20 cellular contexts compared by ENCODE assay signal in genomic region chr3:108215876-108216275, GRCh38. TPM values are rescaled to one million over a fixed set of nuclear protein-coding genes. Genes with fewer than 3 reads are reported as not detected.
DNase-seq lines count a peak whose midpoint lies in the region; ATAC-seq, FAIRE-seq and TF ChIP-seq lines count a peak whose summit lies in the region.
"Had no signal": no experiment of that assay in that cellular context is flagged by ENCODE, and none has a peak within 500 bp of the region (broad histone marks: within the 10 kb centered on the region; RNA-seq: fewer than 3 reads in every experiment).

No MANE protein-coding gene starts in this region.

- H3K4me1 Mint-ChIP-seq in activated CD4-positive, alpha-beta T cell treated with anti-CD3 and anti-CD28 coated beads, Interleukin-2, amount 10 ng/mL, durations not matched to agents 24 days and 14 days = peaks cover 23% of the 10 kb centered on the region
- H3K4me1 Mint-ChIP-seq in HFFc6 (ENCODE audit: low read depth) (peaks cover 65% of the 10 kb centered on the region), astrocyte (ENCODE audit: low read depth, unreplicated experiment) (peaks cover 7% of the 10 kb centered on the region)
- H3K4me1 Mint-ChIP-seq in naive thymus-derived CD4-positive, alpha-beta T cell = peaks cover 6 to 46% (median 37%) of the 10 kb centered on the region in 7 donors

- peaks cover 4% of the 10 kb centered on the region for H3K9me3 Mint-ChIP-seq in activated CD4-positive, alpha-beta T cell treated with anti-CD3 and anti-CD28 coated beads, Interleukin-2, amount 10 ng/mL, durations not matched to agents 24 days and 14 days
- H3K9me3 Mint-ChIP-seq in HFFc6 = no peaks in the 10 kb centered on the region
- no peaks in the 10 kb centered on the region for H3K9me3 Mint-ChIP-seq in astrocyte (ENCODE audit: unreplicated experiment)
- peaks cover 0 to 5% (median 0%) of the 10 kb centered on the region in 11 donors for H3K9me3 Mint-ChIP-seq in naive thymus-derived CD4-positive, alpha-beta T cell
- H3K9me3 Mint-ChIP-seq: activated T-cell treated with anti-CD3 and anti-CD28 coated beads, Interleukin-2, amount 50 U/mL, for 4 hours had no signal

- no peak overlapping the region for H3K4me2 ChIP-seq in astrocyte (ENCODE audit: low read length)
- H3K4me2 ChIP-seq: A549 had no signal

- H3K27ac Mint-ChIP-seq in activated CD4-positive, alpha-beta T cell treated with anti-CD3 and anti-CD28 coated beads, Interleukin-2, amount 10 ng/mL, durations not matched to agents 24 days and 14 days = no peak overlapping the region
- H3K27ac Mint-ChIP-seq in HFFc6 = peak overlapping the region; percentile 20
- H3K27ac Mint-ChIP-seq in astrocyte (ENCODE audit: unreplicated experiment) = no peak overlapping the region
- H3K27ac Mint-ChIP-seq in naive thymus-derived CD4-positive, alpha-beta T cell = peak overlapping the region in 6 of 9 donors; percentile 0 to 75 (median 12)

- peak overlapping the region; percentile 32 for H3K4me3 Mint-ChIP-seq in activated CD4-positive, alpha-beta T cell treated with anti-CD3 and anti-CD28 coated beads, Interleukin-2, amount 10 ng/mL, durations not matched to agents 24 days and 14 days
- H3K4me3 Mint-ChIP-seq in HFFc6 (peak overlapping the region; percentile 71), astrocyte (ENCODE audit: unreplicated experiment) (no peak overlapping the region)
- peak overlapping the region in 7 of 10 donors; percentile 21 to 61 (median 48) for H3K4me3 Mint-ChIP-seq in naive thymus-derived CD4-positive, alpha-beta T cell
- H3K4me3 Mint-ChIP-seq: activated T-cell treated with anti-CD3 and anti-CD28 coated beads, Interleukin-2, amount 50 U/mL, for 4 hours had no signal

- H3K27ac ChIP-seq in astrocyte (ENCODE audit: low read depth, low read length) = no peak overlapping the region
- no peak overlapping the region for H3K27ac ChIP-seq in naive thymus-derived CD4-positive, alpha-beta T cell (ENCODE audit: low read depth, low read length)
- H3K27ac ChIP-seq: A549, adrenal gland, Peyer's patch, right atrium auricular region had no signal

- no peak for DNase-seq in activated CD4-positive, alpha-beta T cell treated with anti-CD3 and anti-CD28 coated beads, Interleukin-2, amount 10 ng/mL, durations not matched to agents 24 days and 14 days
- no peak for DNase-seq in activated CD4-positive, alpha-beta T cell treated with anti-CD3 and anti-CD28 coated beads, Interleukin-2, amount 50 U/mL, for 1 hour
- DNase-seq in HFFc6 (no peak), astrocyte (ENCODE audit: low read depth) (no peak), HEK293T (ENCODE audit: extremely low spot score) (no peak), SIG-M5 (lab: John Stamatoyannopoulos, UW) (no peak)
- DNase-seq in naive thymus-derived CD4-positive, alpha-beta T cell = no peak
- DNase-seq: activated T-cell treated with anti-CD3 and anti-CD28 coated beads, Interleukin-2, amount 50 U/mL, for 4 hours; adrenal gland; DMS79; effector memory CD4-positive, alpha-beta T cell; foreskin fibroblast; Peyer's patch; stimulated activated naive CD8-positive, alpha-beta T cell treated with anti-CD3 and anti-CD28 coated beads, Interleukin-15, Interleukin-2, amounts not matched to agents 100 U/mL and 50 U/mL, for 24 hours; trophoblast cell had no signal

- H2AFZ ChIP-seq in astrocyte (ENCODE audit: low read depth, low read length) = no peak overlapping the region

- POLR2A ChIA-PET in naive thymus-derived CD4-positive, alpha-beta T cell (lab: Charles Lee) = no interaction called here
- POLR2A ChIA-PET in HEK293T (lab: Yijun Ruan, JAX) = no interaction called here

- peak; percentile 29 for FAIRE-seq in astrocyte (lab: Jason Lieb, UNC)
- FAIRE-seq: A549, TTC549 had no signal

- intact Hi-C loops in activated CD4-positive, alpha-beta T cell treated with anti-CD3 and anti-CD28 coated beads, Interleukin-2, amount 10 ng/mL, durations not matched to agents 24 days and 14 days (cut with micrococcal nuclease) = no loop called here
- intact Hi-C loops in naive thymus-derived CD4-positive, alpha-beta T cell (cut with micrococcal nuclease) = no loop called here

- H3K36me3 Mint-ChIP-seq in activated CD4-positive, alpha-beta T cell treated with anti-CD3 and anti-CD28 coated beads, Interleukin-2, amount 10 ng/mL, durations not matched to agents 24 days and 14 days (ENCODE audit: low read depth) = peaks cover 36% of the 10 kb centered on the region
- peaks cover 34% of the 10 kb centered on the region for H3K36me3 Mint-ChIP-seq in HFFc6 (ENCODE audit: low read depth)
- peaks cover 2% of the 10 kb centered on the region for H3K36me3 Mint-ChIP-seq in astrocyte (ENCODE audit: low read depth, unreplicated experiment)
- peaks cover 6 to 50% (median 32%) of the 10 kb centered on the region in 5 donors for H3K36me3 Mint-ChIP-seq in naive thymus-derived CD4-positive, alpha-beta T cell

- H4K20me1 ChIP-seq in astrocyte (ENCODE audit: insufficient read depth, low read length) = no peaks in the 10 kb centered on the region

- TF ChIP-seq CTCF in HFFc6 (IDR thresholded peaks at IDR 0.05) (no peak), astrocyte (IDR thresholded peaks at IDR 0.05; ENCODE audit: insufficient read depth, low read depth, low read length) (no peak)

- peaks cover 4% of the 10 kb centered on the region for H3K4me1 ChIP-seq in astrocyte (ENCODE audit: insufficient read depth, low read length)
- peaks cover 0 to 12% of the 10 kb centered on the region in 2 donors for H3K4me1 ChIP-seq in naive thymus-derived CD4-positive, alpha-beta T cell (ENCODE audit: control insufficient read depth in 2 of 2, insufficient read depth in 2 of 2, low read length in 2 of 2)

- H3K79me2 ChIP-seq in astrocyte (ENCODE audit: insufficient read depth, low read length) = peaks cover 17% of the 10 kb centered on the region

- no peak for ATAC-seq in naive thymus-derived CD4-positive, alpha-beta T cell
- ATAC-seq in GM21786 (IDR thresholded peaks at IDR 0.05; ENCODE audit: unreplicated experiment) = no peak
- ATAC-seq: A549; activated T-cell treated with anti-CD3 and anti-CD28 coated beads, Interleukin-2, amount 50 U/mL, for 4 hours; SK-N-SH treated with all-trans-retinoic acid at 6 μM for 48 hours; stimulated activated naive CD8-positive, alpha-beta T cell treated with anti-CD3 and anti-CD28 coated beads, Interleukin-15, Interleukin-2, amounts not matched to agents 100 U/mL and 50 U/mL, for 24 hours had no signal

- H3K36me3 ChIP-seq in astrocyte (ENCODE audit: insufficient read depth, low read length) = no peaks in the 10 kb centered on the region
- no peaks in the 10 kb centered on the region for H3K36me3 ChIP-seq in naive thymus-derived CD4-positive, alpha-beta T cell (ENCODE audit: control insufficient read depth in 2 of 3, insufficient read depth in 3 of 3, low read length in 3 of 3)
- H3K36me3 ChIP-seq: right atrium auricular region had no signal

- CTCF ChIA-PET in naive thymus-derived CD4-positive, alpha-beta T cell (lab: Charles Lee) = no interaction called here
- CTCF ChIA-PET in HEK293T (lab: Yijun Ruan, JAX) = no interaction called here

- H3K27me3 Mint-ChIP-seq in activated CD4-positive, alpha-beta T cell treated with anti-CD3 and anti-CD28 coated beads, Interleukin-2, amount 10 ng/mL, durations not matched to agents 24 days and 14 days = no peaks in the 10 kb centered on the region
- no peaks in the 10 kb centered on the region; the same call in 1 of the 2 replicates for H3K27me3 Mint-ChIP-seq in HFFc6 (ENCODE audit: insufficient read depth)
- no peaks in the 10 kb centered on the region for H3K27me3 Mint-ChIP-seq in astrocyte (ENCODE audit: low read depth, unreplicated experiment)
- H3K27me3 Mint-ChIP-seq in naive thymus-derived CD4-positive, alpha-beta T cell = no peaks in the 10 kb centered on the region

- H3K4me3 ChIP-seq in astrocyte (ENCODE audit: insufficient read depth, low read depth, low read length) = no peak overlapping the region
- no peak overlapping the region for H3K4me3 ChIP-seq in naive thymus-derived CD4-positive, alpha-beta T cell (ENCODE audit: low read length)
- H3K4me3 ChIP-seq: A549, adrenal gland, Peyer's patch, right atrium auricular region had no signal

- H3K9ac ChIP-seq in astrocyte (ENCODE audit: low read length) = no peak overlapping the region

- H3K9me3 ChIP-seq in astrocyte (ENCODE audit: insufficient read depth, low read depth, low read length) = no peaks in the 10 kb centered on the region
- H3K9me3 ChIP-seq in naive thymus-derived CD4-positive, alpha-beta T cell (ENCODE audit: control insufficient read depth in 2 of 3, low read length in 3 of 3) = no peaks in the 10 kb centered on the region
- H3K9me3 ChIP-seq: A549, adrenal gland, Peyer's patch, right atrium auricular region had no signal

- H3K27me3 ChIP-seq in astrocyte (ENCODE audit: insufficient read depth, low read length) = no peaks in the 10 kb centered on the region
- H3K27me3 ChIP-seq in naive thymus-derived CD4-positive, alpha-beta T cell (ENCODE audit: control insufficient read depth in 2 of 2, insufficient read depth in 2 of 2, low read length in 2 of 2) = no peaks in the 10 kb centered on the region
- H3K27me3 ChIP-seq: adrenal gland, Peyer's patch, right atrium auricular region had no signal

TF ChIP-seq in HEK293T, 16 proteins besides CTCF, POLR2A, EP300 and RAD21:
- TF ChIP-seq BHLHE40 (IDR thresholded peaks at IDR 0.05; ENCODE audit: borderline replicate concordance) (no peak), PKNOX1 (IDR thresholded peaks at IDR 0.05) (no peak), ELF4 (IDR thresholded peaks at IDR 0.05) (no peak), CTBP1 (IDR thresholded peaks at IDR 0.05; ENCODE audit: borderline replicate concordance) (no peak), ARNT (IDR thresholded peaks at IDR 0.05) (no peak)

RNA-seq across cellular contexts. Expression of gene IFT57, which starts 6.3 kb away (rescaled TPM):
- 25.2 and 26.6 TPM in 2 replicates for total RNA-seq in activated CD4-positive, alpha-beta T cell treated with anti-CD3 and anti-CD28 coated beads, Interleukin-2, amount 10 ng/mL, durations not matched to agents 24 days and 14 days
- total RNA-seq in HFFc6 (2021; fragmentation: NEBNext Ultra II Directional; extraction: Animal tissue kit (Norgen Biotek cat#: 25700)) = 10 to 100 TPM; 53.6 to 65.3 (median 58.7) TPM
- 27.5 and 29.8 TPM in 2 replicates for total RNA-seq in astrocyte
- total RNA-seq in naive thymus-derived CD4-positive, alpha-beta T cell = 10 to 100 TPM; 18.0 to 45.4 (median 26.4) TPM
- polyA plus RNA-seq in naive thymus-derived CD4-positive, alpha-beta T cell = 10 to 100 TPM; 27.4 to 48.1 TPM

Comparison
In these comparisons a context has a peak if more than half of its experiments do, and no peak if none do; other contexts are left out.
1. H3K27ac Mint-ChIP-seq: peak in HFFc6 (single experiment) and naive thymus-derived CD4-positive, alpha-beta T cell (6 of 9); none in activated CD4-positive, alpha-beta T cell treated with anti-CD3 and anti-CD28 coated beads, Interleukin-2, amount 10 ng/mL, durations not matched to agents 24 days and 14 days (single experiment) and astrocyte (single experiment).